Comparison of ENCODE assay signal across 9 cellular contexts in genomic region chr1:183630748-183631147, GRCh38. TPM values are rescaled to one million over a fixed set of nuclear protein-coding genes. Genes with fewer than 3 reads are reported as not detected.
DNase-seq lines count a peak whose midpoint lies in the region; ATAC-seq and TF ChIP-seq lines count a peak whose summit lies in the region.
"Had no signal": no experiment of that assay in that cellular context is flagged by ENCODE, and none has a peak within 500 bp of the region (broad histone marks: within the 10 kb centered on the region; RNA-seq: fewer than 3 reads in every experiment).

No MANE protein-coding gene starts in this region.

- intact Hi-C loops in CD8-positive, alpha-beta T cell (cut with DNase I, micrococcal nuclease) = loop anchor here (5.0 to 10.0 kb wide), 7 partner anchors 754 to 1524 kb away; partner anchors contain the start of genes C1orf21 (in 2 of the 2), RNF2 (in 2 of the 2), DHX9 (in 1 of the 2) and RNASEL (in 1 of the 2)
- intact Hi-C loops in psoas muscle (cut with DNase I) = loop anchor here in 1 of 2 donors (10.0 kb wide), 1 partner anchor 1036 kb away; no protein-coding TSS in a partner anchor

- POLR2A ChIA-PET in CD8-positive, alpha-beta T cell (lab: Charles Lee) = no interaction called here

- no peak overlapping the region for H3K27ac ChIP-seq in CD8-positive, alpha-beta T cell (ENCODE audit: low read depth, low read length)
- no peak overlapping the region for H3K27ac ChIP-seq in psoas muscle

- H3K27me3 ChIP-seq in CD8-positive, alpha-beta T cell (ENCODE audit: insufficient read depth, low read length) = no peaks in the 10 kb centered on the region
- no peaks in the 10 kb centered on the region for H3K27me3 ChIP-seq in psoas muscle (ENCODE audit: insufficient read depth in 3 of 3, low read length in 2 of 3)

- DNase-seq in CD8-positive, alpha-beta T cell = no peak
- DNase-seq in NCI-H226 (peak; percentile 60), endothelial cell (ENCODE audit: low spot score) (no peak), psoas muscle (no peak), ecto neural progenitor cell (ENCODE audit: low spot score) (no peak), UCSD-AML1 (lab: John Stamatoyannopoulos, UW; ENCODE audit: unreplicated experiment) (no peak)
- DNase-seq: NCI-H510A had no signal

- peaks cover 56% of the 10 kb centered on the region for H3K36me3 Mint-ChIP-seq in CD8-positive, alpha-beta T cell
- peaks cover 21% of the 10 kb centered on the region for H3K36me3 Mint-ChIP-seq in endothelial cell (ENCODE audit: low read depth, unreplicated experiment)

- H3K4me1 ChIP-seq in CD8-positive, alpha-beta T cell (ENCODE audit: insufficient read depth, low read length) = peaks cover 45% of the 10 kb centered on the region
- H3K4me1 ChIP-seq in psoas muscle = peaks cover 40% of the 10 kb centered on the region

- H3K36me3 ChIP-seq in CD8-positive, alpha-beta T cell (ENCODE audit: insufficient read depth, low read length) = peaks cover 33% of the 10 kb centered on the region
- H3K36me3 ChIP-seq in psoas muscle (ENCODE audit: insufficient read depth in 1 of 2, low read depth in 1 of 2) = peaks cover 6 to 59% of the 10 kb centered on the region in 2 donors

- H3K4me3 ChIP-seq in CD8-positive, alpha-beta T cell (ENCODE audit: low read depth, low read length) = no peak overlapping the region
- peak overlapping the region; percentile 15 for H3K4me3 ChIP-seq in psoas muscle

- no peaks in the 10 kb centered on the region for H3K9me3 ChIP-seq in CD8-positive, alpha-beta T cell (ENCODE audit: low read length)
- H3K9me3 ChIP-seq in psoas muscle = no peaks in the 10 kb centered on the region

- H3K27ac Mint-ChIP-seq in CD8-positive, alpha-beta T cell = peak overlapping the region; percentile 69
- peak overlapping the region; percentile 22 for H3K27ac Mint-ChIP-seq in endothelial cell (ENCODE audit: unreplicated experiment)

- no peaks in the 10 kb centered on the region for H3K27me3 Mint-ChIP-seq in CD8-positive, alpha-beta T cell (ENCODE audit: low read depth)
- H3K27me3 Mint-ChIP-seq in endothelial cell (ENCODE audit: unreplicated experiment) = peaks cover 3% of the 10 kb centered on the region

- 35 to 65% (median 56%) methylated on average over 2 of the region's 2 CpGs for WGBS in psoas muscle, 3 donors

- CTCF ChIA-PET in CD8-positive, alpha-beta T cell (lab: Charles Lee) = interaction anchor here (2.2 kb wide), 1 partner anchor 54 kb away, joined by 5 read pairs; no protein-coding TSS in a partner anchor

- H3K4me1 Mint-ChIP-seq in CD8-positive, alpha-beta T cell (ENCODE audit: low read depth) = peaks cover 64% of the 10 kb centered on the region
- H3K4me1 Mint-ChIP-seq in endothelial cell (ENCODE audit: unreplicated experiment) = peaks cover 29% of the 10 kb centered on the region

- no peak for TF ChIP-seq CTCF in CD8-positive, alpha-beta T cell (IDR thresholded peaks at IDR 0.05)
- TF ChIP-seq CTCF in endothelial cell (IDR thresholded peaks at IDR 0.05; ENCODE audit: unreplicated experiment) = no peak
- no peak for TF ChIP-seq CTCF in psoas muscle (IDR thresholded peaks at IDR 0.05)

- H3K9me3 Mint-ChIP-seq in CD8-positive, alpha-beta T cell = no peaks in the 10 kb centered on the region
- H3K9me3 Mint-ChIP-seq in endothelial cell (ENCODE audit: unreplicated experiment) = no peaks in the 10 kb centered on the region

- ATAC-seq in CD8-positive, alpha-beta T cell = no peak
- no peak for ATAC-seq in psoas muscle
- ATAC-seq in GM21619 (IDR thresholded peaks at IDR 0.05; ENCODE audit: unreplicated experiment) = no peak
- ATAC-seq in GM18519 (IDR thresholded peaks at IDR 0.05; ENCODE audit: low FRiP score, unreplicated experiment) = no peak

- peak overlapping the region; percentile 36 for H3K4me3 Mint-ChIP-seq in CD8-positive, alpha-beta T cell
- peak overlapping the region; percentile 8 for H3K4me3 Mint-ChIP-seq in endothelial cell (ENCODE audit: unreplicated experiment)

RNA-seq across cellular contexts. Expression of gene ARPC5, which starts 4.8 kb away (rescaled TPM):
- total RNA-seq in CD8-positive, alpha-beta T cell = 10 to 100 TPM; 14.2 to 17.1 TPM
- total RNA-seq in endothelial cell (ENCODE audit: unreplicated experiment) (142 TPM), psoas muscle (10 to 100 TPM; 11.6 to 17.1 (median 12.7) TPM)
- polyA plus RNA-seq in psoas muscle = 10 to 100 TPM; 13.9 to 31.8 (median 16.4) TPM

RNA-seq across cellular contexts. Expression of gene APOBEC4, which starts 22.4 kb away (rescaled TPM):
- not detected for total RNA-seq in CD8-positive, alpha-beta T cell
- total RNA-seq in endothelial cell (ENCODE audit: unreplicated experiment) (not detected), psoas muscle (not detected)
- not detected for polyA plus RNA-seq in psoas muscle

RNA-seq across cellular contexts. Expression of gene NCF2, which starts 40.5 kb away (rescaled TPM):
- total RNA-seq in CD8-positive, alpha-beta T cell = 1 to 10 TPM; 1.3 to 1.4 TPM
- total RNA-seq in endothelial cell (ENCODE audit: unreplicated experiment) (0.67 TPM), psoas muscle (1 to 10 TPM; 2.3 to 4.3 (median 3.0) TPM)
- under 1 TPM; 0.51 to 0.83 (median 0.80) TPM for polyA plus RNA-seq in psoas muscle
